ENCODE assay signal across 8 cellular contexts in genomic region chr2:242069938-242070395, GRCh38.
A peak's percentile ranks its signal among the peaks of the same experiment; 100 is the strongest.
DNase-seq lines count a peak whose midpoint lies in the region; ATAC-seq and TF ChIP-seq lines count a peak whose summit lies in the region.
"Not testable (repeated sequence)": the region's sequence is repeated elsewhere in the genome, so short reads cannot be mapped to it uniquely, and the experiment has no call there.

No MANE protein-coding gene starts in this region.

- DNase-seq in A172 (ENCODE audit: low spot score) (peak; percentile 50), H4 (ENCODE audit: low spot score) (peak; percentile 57), PC-9 (peak; percentile 80 to 86), astrocyte of the spinal cord (ENCODE audit: low read depth, low spot score) (peak; percentile 39), epithelial cell of esophagus (ENCODE audit: low read depth) (peak; percentile 72), glomerular visceral epithelial cell (ENCODE audit: extremely low spot score) (peak; percentile 53), right lobe of liver (peak; percentile 60 to 75 (median 72))
- not testable (repeated sequence) for DNase-seq in sciatic nerve (ENCODE audit: low spot score)

- peak overlapping the region; percentile 76 for H3K27ac ChIP-seq in PC-9
- peak overlapping the region; percentile 24 to 72 (median 70) for H3K27ac ChIP-seq in right lobe of liver

- not testable (repeated sequence) for H3K4me3 ChIP-seq in PC-9; astrocyte of the spinal cord (ENCODE audit: low read depth, low read length); epithelial cell of esophagus (ENCODE audit: low read length); right lobe of liver

- H4K20me1 ChIP-seq in PC-9 (ENCODE audit: insufficient read depth): not testable (repeated sequence)

- peak overlapping the region; percentile 70 for H3K4me2 ChIP-seq in PC-9

- TF ChIP-seq POLR2A in right lobe of liver (IDR thresholded peaks at IDR 0.05): not testable (repeated sequence)

- not testable (repeated sequence) for H3K9me3 ChIP-seq in PC-9 (ENCODE audit: insufficient read depth, low read depth); right lobe of liver

- not testable (repeated sequence) for H3F3A ChIP-seq in PC-9 (ENCODE audit: insufficient read depth, low read depth)

- CTCF ChIA-PET in PC-9 (lab: Charles Lee): not testable (repeated sequence)

- H3K36me3 ChIP-seq in PC-9 (ENCODE audit: low read depth); right lobe of liver: not testable (repeated sequence)

- not testable (repeated sequence) for H3K9me2 ChIP-seq in PC-9 (ENCODE audit: insufficient read depth)

- in situ Hi-C loops in astrocyte of the spinal cord (cut with HindIII; ENCODE audit: low sequenced_read_pairs): not testable (repeated sequence)

- POLR2A ChIA-PET in PC-9 (lab: Charles Lee; ENCODE audit: unreplicated experiment): not testable (repeated sequence)

- H3K27me3 ChIP-seq in PC-9 (ENCODE audit: insufficient read depth, low read depth); right lobe of liver: not testable (repeated sequence)

- WGBS in right lobe of liver (ENCODE audit: insufficient coverage, low coverage, low lambda C conversion rate, missing lambda C conversion rate): 24% methylated on average over 12 of the region's 12 CpGs

- not testable (repeated sequence) for H2AFZ ChIP-seq in PC-9

- H3K4me1 ChIP-seq in PC-9 (replicated peaks; ENCODE audit: insufficient read depth): peaks cover 30% of the 10 kb centered on the region
- H3K4me1 ChIP-seq in right lobe of liver: peaks cover 0 to 23% (median 6%) of the 10 kb centered on the region in 4 donors

- ATAC-seq in right lobe of liver (peak; percentile 88 to 92 (median 89)), sciatic nerve (peak; percentile 92)

- intact Hi-C loops in PC-9 (cut with micrococcal nuclease; ENCODE audit: unreplicated experiment); right lobe of liver (cut with DNase I); sciatic nerve (cut with DNase I): not testable (repeated sequence)

- not testable (repeated sequence) for BruUV-seq in PC-9 (replicated peaks; lab: Mats Ljungman, UMichigan)

- TF ChIP-seq CTCF in PC-9 (conservative IDR thresholded peaks at IDR 0.05); astrocyte of the spinal cord (IDR thresholded peaks at IDR 0.05; ENCODE audit: low read depth, low read length); epithelial cell of esophagus (IDR thresholded peaks at IDR 0.05; ENCODE audit: insufficient read depth, low read depth, low read length, missing control alignments); right lobe of liver (IDR thresholded peaks at IDR 0.05): not testable (repeated sequence)

- not testable (repeated sequence) for H3K79me2 ChIP-seq in PC-9 (ENCODE audit: low read depth)
